Comparison of ENCODE assay signal across 2 cellular contexts in the genomic region with DNA sequence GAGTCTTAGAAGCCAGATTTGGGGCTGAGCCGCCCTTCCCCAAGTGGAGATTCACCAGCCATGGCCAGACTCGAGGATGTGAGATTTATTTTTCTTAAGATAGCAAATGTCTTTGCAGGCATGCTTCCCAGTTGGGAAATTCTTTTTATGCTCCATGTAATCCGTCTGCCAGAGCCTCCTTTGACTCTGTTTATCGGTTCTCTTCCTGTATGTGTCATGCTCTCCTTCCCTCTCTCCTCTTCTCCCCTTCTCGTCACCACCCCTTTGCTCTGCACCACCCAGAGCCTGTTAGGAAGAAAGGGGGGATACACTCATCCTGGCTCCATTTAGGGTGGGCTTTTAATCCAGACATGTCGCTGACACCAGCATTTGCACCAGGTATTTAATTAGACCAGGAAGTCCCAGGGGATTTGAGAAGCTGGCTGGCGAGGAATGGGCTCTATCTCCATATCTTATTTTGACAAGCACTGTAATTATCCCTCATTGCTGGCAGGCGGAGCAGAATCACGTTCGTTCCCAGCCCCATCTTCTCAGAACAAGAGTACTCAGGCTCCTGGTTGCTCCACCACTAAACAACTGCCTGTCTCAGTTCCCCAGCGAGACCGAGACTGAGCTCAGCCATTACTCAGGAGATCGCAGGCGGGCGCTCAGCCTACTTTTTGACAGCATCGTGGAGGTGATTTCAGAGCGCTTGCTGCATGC.
TF ChIP-seq lines count a peak whose summit lies in the region.

No MANE protein-coding gene starts in this region.

TF ChIP-seq in liver, 16 proteins besides CTCF, POLR2A, EP300 and RAD21:
- TF ChIP-seq GABPA (IDR thresholded peaks at IDR 0.05 in 1 of 2, conservative IDR thresholded peaks at IDR 0.05 in 1 of 2) (no peak), RXRA (IDR thresholded peaks at IDR 0.05) (peak in 1 of 2 donors; percentile 7)

TF ChIP-seq in HepG2, 621 proteins besides CTCF, POLR2A, EP300 and RAD21:
- no peak for TF ChIP-seq JUN (CRISPR knock-in tag; IDR thresholded peaks at IDR 0.05)
